8 cellular contexts compared by ENCODE assay signal in the genomic region with DNA sequence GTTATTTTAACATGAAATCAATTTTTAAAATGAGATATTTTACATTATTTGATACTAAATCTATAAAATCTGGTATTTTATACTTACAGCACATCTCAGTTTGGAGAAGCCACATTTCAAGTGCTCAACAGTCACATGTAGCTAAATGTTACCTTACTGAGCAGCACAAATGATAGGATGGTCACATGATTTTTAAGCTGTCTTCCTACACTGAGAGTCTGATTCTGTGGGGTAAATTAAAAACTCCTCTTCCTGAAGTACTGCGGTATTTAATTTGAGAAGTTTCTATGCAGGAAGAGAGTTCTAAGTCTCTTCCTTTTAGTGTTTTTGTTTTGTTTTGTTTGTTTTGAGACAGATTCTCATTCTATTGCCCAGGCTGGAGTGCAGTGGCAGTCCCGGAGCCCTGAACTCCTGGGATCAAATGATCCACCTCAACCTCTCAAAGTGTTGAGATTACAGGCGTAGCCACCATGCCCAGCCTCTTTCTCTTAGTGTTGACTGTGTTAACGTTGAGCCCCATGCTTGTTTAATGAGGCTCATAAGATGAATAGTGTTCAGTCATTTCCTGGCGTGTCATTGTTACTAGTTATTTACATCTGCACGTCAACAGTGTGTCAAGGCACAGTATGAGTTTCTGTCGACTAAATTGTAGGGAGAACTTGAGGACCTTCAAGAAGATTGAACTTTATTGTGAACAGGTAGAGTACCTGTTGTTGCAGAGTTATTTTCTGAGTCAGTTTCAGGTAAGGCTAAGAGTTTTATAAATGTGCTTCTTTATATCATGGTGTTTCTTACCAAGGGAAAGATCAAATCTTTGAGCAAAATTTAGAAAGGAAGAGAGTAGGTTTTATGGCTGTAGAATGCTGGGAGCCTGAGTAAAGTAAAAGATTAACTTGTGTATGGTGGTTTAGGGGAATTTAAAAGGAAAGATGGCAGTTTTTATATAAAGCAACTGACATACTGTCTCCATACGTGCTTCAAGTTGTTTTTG. TPM values are rescaled to one million over a fixed set of nuclear protein-coding genes. Genes with fewer than 3 reads are reported as not detected.
DNase-seq lines count a peak whose midpoint lies in the region; FAIRE-seq and TF ChIP-seq lines count a peak whose summit lies in the region.

No MANE protein-coding gene starts in this region.

- no peak for FAIRE-seq in kidney (lab: Jason Lieb, UNC)

- H3K27ac ChIP-seq in right atrium auricular region (peak overlapping the region; percentile 73 to 98), thymus (ENCODE audit: low read depth) (peak overlapping the region; percentile 72), kidney (ENCODE audit: low read depth in 2 of 2, low read length in 2 of 2) (peak overlapping the region in 1 of 2 donors; percentile 68), RWPE1 (no peak overlapping the region)

- no peaks in the 10 kb centered on the region for H3K9me3 ChIP-seq in right atrium auricular region
- no peaks in the 10 kb centered on the region for H3K9me3 ChIP-seq in thymus (ENCODE audit: control insufficient read depth)
- H3K9me3 ChIP-seq in kidney (ENCODE audit: control insufficient read depth in 1 of 2, low read length in 2 of 2), result no peaks in the 10 kb centered on the region

- H3K36me3 ChIP-seq in right atrium auricular region, result no peaks in the 10 kb centered on the region
- no peaks in the 10 kb centered on the region for H3K36me3 ChIP-seq in thymus (ENCODE audit: control insufficient read depth, insufficient read depth)
- no peaks in the 10 kb centered on the region for H3K36me3 ChIP-seq in kidney (ENCODE audit: control insufficient read depth in 1 of 2, insufficient read depth in 2 of 2, low read length in 2 of 2)

- POLR2A ChIA-PET in RWPE1 (lab: Yijun Ruan, JAX; ENCODE audit: low non-redundant PET), result no interaction called here

- TF ChIP-seq CTCF in right atrium auricular region (IDR thresholded peaks at IDR 0.05) (no peak), fibroblast of pulmonary artery (IDR thresholded peaks at IDR 0.05; ENCODE audit: low read length, missing control alignments) (no peak), kidney (IDR thresholded peaks at IDR 0.05; ENCODE audit: borderline replicate concordance, extremely low read depth, insufficient read depth) (no peak), RWPE1 (conservative IDR thresholded peaks at IDR 0.05; ENCODE audit: low read depth) (no peak)

- H3K4me3 ChIP-seq in right atrium auricular region (no peak overlapping the region), fibroblast of pulmonary artery (replicated peaks; ENCODE audit: low read depth, low read length) (no peak overlapping the region), thymus (ENCODE audit: low read length) (no peak overlapping the region), kidney (ENCODE audit: low read length in 2 of 2) (peak overlapping the region in 1 of 2 donors; percentile 17)

- intact Hi-C loops in cardiac septum (cut with DNase I) (loop anchor here (5.0 to 10.0 kb wide), 4 partner anchors 62 to 155 kb away; partner anchors contain the start of genes SCCPDH and SMYD3), kidney (cut with DNase I) (no loop called here)

- CTCF ChIA-PET in RWPE1 (lab: Yijun Ruan, JAX), result no interaction called here

- H3K9ac ChIP-seq in kidney (ENCODE audit: low read length in 2 of 2), result no peak overlapping the region

- 36% methylated on average over 8 of the region's 8 CpGs for WGBS in thymus

- no peaks in the 10 kb centered on the region for H3K27me3 ChIP-seq in right atrium auricular region
- H3K27me3 ChIP-seq in thymus (ENCODE audit: control insufficient read depth, insufficient read depth), result no peaks in the 10 kb centered on the region

- H3K4me1 ChIP-seq in right atrium auricular region, result peaks cover 0 to 78% of the 10 kb centered on the region in 2 donors
- peaks cover 15% of the 10 kb centered on the region for H3K4me1 ChIP-seq in thymus (ENCODE audit: control insufficient read depth, insufficient read depth, low read length)
- peaks cover 14 to 35% of the 10 kb centered on the region in 2 donors for H3K4me1 ChIP-seq in kidney (ENCODE audit: control insufficient read depth in 1 of 2, insufficient read depth in 1 of 2, low read depth in 1 of 2, low read length in 2 of 2)

- DNase-seq in right atrium auricular region (ENCODE audit: low spot score) (no peak), cardiac septum (ENCODE audit: low spot score) (no peak), UCSD-AML1 (lab: John Stamatoyannopoulos, UW; ENCODE audit: unreplicated experiment) (peak; percentile 24), fibroblast of pulmonary artery (ENCODE audit: low read depth) (peak; percentile 39), kidney (no peak), RWPE1 (ENCODE audit: low spot score) (no peak), NCI-H524 (lab: John Stamatoyannopoulos, UW) (no peak)

RNA-seq across cellular contexts. Expression of gene CNST, which starts 3.3 kb away (rescaled TPM):
- total RNA-seq in right atrium auricular region, result 10 to 100 TPM; 15.6 to 19.0 TPM
- 10.9 TPM for total RNA-seq in cardiac septum
- 15.4 TPM for polyA plus RNA-seq in thymus
- 24.1 TPM for total RNA-seq in kidney
- 5.6 TPM for polyA plus RNA-seq in kidney (ENCODE audit: insufficient read depth, low read depth, low replicate concordance)

RNA-seq across cellular contexts. Expression of gene TFB2M, which starts 3.5 kb away (rescaled TPM):
- total RNA-seq in right atrium auricular region (10 to 100 TPM in 1 of 2 donors, 1 to 10 TPM in 1; 5.5 to 12.0 TPM), cardiac septum (9.6 TPM), kidney (10.8 TPM)
- polyA plus RNA-seq in thymus (11.7 TPM), kidney (ENCODE audit: insufficient read depth, low read depth, low replicate concordance) (14.7 TPM)

Comparison
In these comparisons a context has a peak if more than half of its experiments do, and no peak if none do; other contexts are left out.
1. DNase-seq: peak in UCSD-AML1 (single experiment) and fibroblast of pulmonary artery (single experiment); none in right atrium auricular region (single experiment), cardiac septum (single experiment), kidney (single experiment), RWPE1 (single experiment) and NCI-H524 (0 of 2).